1 cellular context compared by ENCODE assay signal in genomic region chr13:23810842-23811241, GRCh38.
TF ChIP-seq lines count a peak whose summit lies in the region.

No MANE protein-coding gene starts in this region.

TF ChIP-seq in WTC11, 78 proteins besides CTCF, POLR2A, EP300 and RAD21 (continued from another document):
- TF ChIP-seq ZNF532 (CRISPR knock-in tag; IDR thresholded peaks at IDR 0.05; ENCODE audit: borderline replicate concordance) (no peak), GTF2I (CRISPR knock-in tag; conservative IDR thresholded peaks at IDR 0.05) (no peak), ERG (CRISPR knock-in tag; IDR thresholded peaks at IDR 0.05) (no peak)
